ENCODE assay signal across 8 cellular contexts in genomic region chr5:6766558-6767191, GRCh38. TPM values are rescaled to one million over a fixed set of nuclear protein-coding genes. Genes with fewer than 3 reads are reported as not detected.
DNase-seq lines count a peak whose midpoint lies in the region; ATAC-seq and TF ChIP-seq lines count a peak whose summit lies in the region.

No MANE protein-coding gene starts in this region.

- no peak overlapping the region; the same call in 1 of the 2 replicates for H3K14ac ChIP-seq in H9 (ENCODE audit: insufficient read depth, low read length)

- H2BK5ac ChIP-seq in H9 (ENCODE audit: insufficient read length, low read length) = no peak overlapping the region

- no peak overlapping the region for H3K23ac ChIP-seq in H9 (ENCODE audit: insufficient read length, low read depth, low read length)

- no peak overlapping the region for H3K18ac ChIP-seq in H9 (ENCODE audit: insufficient read length, low read depth, low read length)

- peak in 2 of 3 donors; percentile 4 to 23 for DNase-seq in CD4-positive, CD25-positive, alpha-beta regulatory T cell
- DNase-seq in NCI-H446 (lab: John Stamatoyannopoulos, UW) (peak; percentile 46 to 88), fibroblast of villous mesenchyme (ENCODE audit: low read depth) (peak; percentile 54), pulmonary artery endothelial cell (ENCODE audit: low read depth, low spot score) (peak; percentile 27), NCI-H1694 (lab: John Stamatoyannopoulos, UW) (no peak), H9 (no peak)
- DNase-seq in activated CD8-positive, alpha-beta memory T cell treated with anti-CD3 and anti-CD28 coated beads for 48 hours (ENCODE audit: low read depth in 2 of 3, low spot score in 2 of 3) = peak in 2 of 3 experiments; percentile 13 to 18

- no peak overlapping the region for H3T11ph ChIP-seq in H9 (ENCODE audit: low read length)

- H2AFZ ChIP-seq in H9 (ENCODE audit: low read length) = no peak overlapping the region

- H3K27ac ChIP-seq in CD4-positive, CD25-positive, alpha-beta regulatory T cell (ENCODE audit: insufficient read depth, low read length, poor library complexity, severe bottlenecking) = no peak overlapping the region
- no peak overlapping the region for H3K27ac ChIP-seq in H9 (ENCODE audit: insufficient read length, low read depth, low read length)

- H4K8ac ChIP-seq in H9 (replicated peaks; ENCODE audit: insufficient read length, low read depth, low read length) = no peak overlapping the region

- H3K9me3 Mint-ChIP-seq in CD4-positive, CD25-positive, alpha-beta regulatory T cell = peaks cover 0 to 3% (median 0%) of the 10 kb centered on the region in 7 donors
- H3K9me3 Mint-ChIP-seq in H9 = no peaks in the 10 kb centered on the region

- H3K4me3 ChIP-seq in CD4-positive, CD25-positive, alpha-beta regulatory T cell (ENCODE audit: low read depth, low read length) = no peak overlapping the region
- H3K4me3 ChIP-seq in fibroblast of villous mesenchyme (ENCODE audit: low read depth, low read length) = no peak overlapping the region

- WGBS in H9 (ENCODE audit: extremely low coverage, insufficient read length, low lambda C conversion rate) = no CpG with 5 or more reads among the region's 15 CpGs

- no peaks in the 10 kb centered on the region for H3K27me3 Mint-ChIP-seq in CD4-positive, CD25-positive, alpha-beta regulatory T cell
- peaks cover 3% of the 10 kb centered on the region for H3K27me3 Mint-ChIP-seq in H9 (ENCODE audit: low read depth)

- H4K5ac ChIP-seq in H9 (ENCODE audit: insufficient read length, low read depth, low read length) = no peak overlapping the region

- H3K27me3 ChIP-seq in CD4-positive, CD25-positive, alpha-beta regulatory T cell (ENCODE audit: control insufficient read depth, insufficient read depth, low read length) = no peaks in the 10 kb centered on the region
- H3K27me3 ChIP-seq in H9 (ENCODE audit: insufficient read depth, low read length) = no peaks in the 10 kb centered on the region

- no peak overlapping the region for H2BK20ac ChIP-seq in H9 (ENCODE audit: low read depth, low read length, poor library complexity, severe bottlenecking)

- H3K79me1 ChIP-seq in H9 (ENCODE audit: insufficient read depth, low read depth, low read length, poor library complexity, severe bottlenecking) = no peaks in the 10 kb centered on the region

- no peak overlapping the region for H3K4me2 ChIP-seq in H9 (ENCODE audit: insufficient read depth, insufficient read length, low read length)

- no peaks in the 10 kb centered on the region for H3K23me2 ChIP-seq in H9 (ENCODE audit: insufficient read length, low read depth, low read length, poor library complexity, severe bottlenecking)

- peaks cover 0 to 5% (median 3%) of the 10 kb centered on the region in 4 donors for H3K4me1 Mint-ChIP-seq in CD4-positive, CD25-positive, alpha-beta regulatory T cell
- H3K4me1 Mint-ChIP-seq in H9 = peaks cover 6 to 11% of the 10 kb centered on the region in 2 experiments; a peak in 3 of 4 replicates

- H2AK5ac ChIP-seq in H9 (ENCODE audit: insufficient read length, low read length) = no peak overlapping the region

- H3K4me1 ChIP-seq in CD4-positive, CD25-positive, alpha-beta regulatory T cell (ENCODE audit: control insufficient read depth, insufficient read depth, low read length, poor library complexity, severe bottlenecking) = peaks cover 8% of the 10 kb centered on the region
- no peaks in the 10 kb centered on the region for H3K4me1 ChIP-seq in H9 (ENCODE audit: insufficient read depth, low read length)

- no peak overlapping the region for H3K27ac Mint-ChIP-seq in CD4-positive, CD25-positive, alpha-beta regulatory T cell
- H3K27ac Mint-ChIP-seq in H9 = no peak overlapping the region

- H3K4ac ChIP-seq in H9 (ENCODE audit: low read depth, low read length) = no peak overlapping the region

- H3K4me3 Mint-ChIP-seq in CD4-positive, CD25-positive, alpha-beta regulatory T cell = no peak overlapping the region
- no peak overlapping the region for H3K4me3 Mint-ChIP-seq in H9

- no peak overlapping the region for H3K56ac ChIP-seq in H9 (ENCODE audit: insufficient read length, low read depth, low read length)

- TF ChIP-seq CTCF in fibroblast of villous mesenchyme (IDR thresholded peaks at IDR 0.05; ENCODE audit: insufficient read depth, low read depth, low read length) (no peak), H9 (conservative IDR thresholded peaks at IDR 0.05) (no peak)

- H3K9me3 ChIP-seq in CD4-positive, CD25-positive, alpha-beta regulatory T cell (ENCODE audit: control insufficient read depth in 2 of 2, low read length in 2 of 2) = no peaks in the 10 kb centered on the region
- no peaks in the 10 kb centered on the region for H3K9me3 ChIP-seq in H9 (ENCODE audit: control insufficient read depth, low read depth, low read length)

- no peaks in the 10 kb centered on the region for H3K36me3 Mint-ChIP-seq in CD4-positive, CD25-positive, alpha-beta regulatory T cell
- no peaks in the 10 kb centered on the region; a peak in 2 of 7 replicates for H3K36me3 Mint-ChIP-seq in H9 (ENCODE audit: insufficient read depth in 1 of 3, low read depth in 3 of 3)

- H3K9ac ChIP-seq in H9 (ENCODE audit: extremely low read depth, insufficient read length, low read length) = no peak overlapping the region

- H2BK12ac ChIP-seq in H9 (ENCODE audit: insufficient read length, low read depth, low read length) = no peak overlapping the region

- no peak overlapping the region for H4K91ac ChIP-seq in H9 (ENCODE audit: insufficient read length, low read depth, low read length)

- H3K36me3 ChIP-seq in CD4-positive, CD25-positive, alpha-beta regulatory T cell (ENCODE audit: control insufficient read depth, insufficient read depth, low read length) = no peaks in the 10 kb centered on the region

- H2BK120ac ChIP-seq in H9 (ENCODE audit: low read depth, low read length, poor library complexity, severe bottlenecking) = no peak overlapping the region

- peak; percentile 66 to 74 for ATAC-seq in CD4-positive, CD25-positive, alpha-beta regulatory T cell (ENCODE audit: low read depth in 2 of 2)
- ATAC-seq in HG02623 (IDR thresholded peaks at IDR 0.05; ENCODE audit: unreplicated experiment) = peak; percentile 29

- H3K79me2 ChIP-seq in H9 (ENCODE audit: insufficient read depth, low read length) = no peaks in the 10 kb centered on the region

- H2BK15ac ChIP-seq in H9 (ENCODE audit: low read depth, low read length) = no peak overlapping the region

- no peaks in the 10 kb centered on the region for H4K20me1 ChIP-seq in H9 (ENCODE audit: control insufficient read depth, insufficient read depth, insufficient read length)

RNA-seq across cellular contexts. Expression of gene TENT4A, which starts 53.4 kb away (rescaled TPM):
- 66.5 TPM for total RNA-seq in CD4-positive, CD25-positive, alpha-beta regulatory T cell
- polyA plus RNA-seq in CD4-positive, CD25-positive, alpha-beta regulatory T cell = 1 to 10 TPM in 2 of 4 donors, under 1 TPM in 2; 0.74 to 3.2 (median 1.0) TPM
- 20.0 and 23.3 TPM in 2 replicates for total RNA-seq in fibroblast of villous mesenchyme
- total RNA-seq in pulmonary artery endothelial cell = 9.1 and 12.6 TPM in 2 replicates
- total RNA-seq in H9 (2021) = 25.6 and 25.7 TPM in 2 replicates

Comparison
In these comparisons a context has a peak if more than half of its experiments do, and no peak if none do; other contexts are left out.
1. DNase-seq: peak in CD4-positive, CD25-positive, alpha-beta regulatory T cell (2 of 3), NCI-H446 (2 of 2), activated CD8-positive, alpha-beta memory T cell treated with anti-CD3 and anti-CD28 coated beads for 48 hours (2 of 3), fibroblast of villous mesenchyme (single experiment) and pulmonary artery endothelial cell (single experiment); none in NCI-H1694 (single experiment) and H9 (single experiment).